15 cellular contexts compared by ENCODE assay signal in the genomic region with DNA sequence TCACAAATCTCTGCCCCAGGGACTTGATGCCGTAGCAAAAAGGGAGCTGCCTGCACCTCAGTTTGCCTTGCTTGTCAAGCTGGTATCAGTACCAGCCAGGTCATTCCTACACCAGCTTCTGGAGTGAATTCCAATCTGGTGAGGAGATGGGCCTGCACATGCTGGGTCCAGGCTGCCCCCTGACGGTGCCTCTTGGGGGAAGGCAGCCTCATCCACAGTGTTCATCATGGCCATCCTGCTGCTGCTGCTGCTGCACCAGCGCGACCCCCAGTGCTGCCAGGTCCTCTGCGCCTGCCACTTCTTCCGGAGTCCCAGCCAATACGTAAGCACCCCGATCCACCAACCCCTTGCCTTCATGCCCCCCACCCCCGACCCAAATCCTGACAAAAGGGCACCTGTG. TPM values are rescaled to one million over a fixed set of nuclear protein-coding genes. Genes with fewer than 3 reads are reported as not detected.
DNase-seq lines count a peak whose midpoint lies in the region; ATAC-seq and TF ChIP-seq lines count a peak whose summit lies in the region.
"Had no signal": no experiment of that assay in that cellular context is flagged by ENCODE, and none has a peak within 500 bp of the region (broad histone marks: within the 10 kb centered on the region; RNA-seq: fewer than 3 reads in every experiment).

No MANE protein-coding gene starts in this region.

- peaks cover 9% of the 10 kb centered on the region for H4K20me1 ChIP-seq in GM23338 (replicated peaks; ENCODE audit: insufficient read depth)

- peaks cover 28% of the 10 kb centered on the region for H3K36me3 Mint-ChIP-seq in GM23338 (ENCODE audit: low read depth)

- no peaks in the 10 kb centered on the region; the same call in 2 of the 3 replicates for H3K9me3 Mint-ChIP-seq in GM23338
- H3K9me3 Mint-ChIP-seq: dendritic cell treated with granulocyte-macrophage colony-stimulating factor and Interleukin-4, amounts not matched to agents 40 ng/mL and 50 ng/mL, for 4 days had no signal

- DNase-seq in GM23338 (ENCODE audit: low spot score) = peak; percentile 60
- peak; percentile 12 for DNase-seq in T1000 (lab: John Stamatoyannopoulos, UW)
- peak; percentile 41 for DNase-seq in fibroblast of pulmonary artery (ENCODE audit: low read depth)
- DNase-seq in posterior vena cava (ENCODE audit: low spot score) = peak; percentile 45
- DNase-seq in stimulated activated naive CD8-positive, alpha-beta T cell treated with anti-CD3 and anti-CD28 coated beads, Interleukin-15, Interleukin-2, amounts not matched to agents 100 U/mL and 50 U/mL, for 24 hours = no peak
- DNase-seq in GM19238 (ENCODE audit: insufficient read length, low spot score) = no peak
- no peak for DNase-seq in psoas muscle
- DNase-seq in NCI-H2227 (lab: John Stamatoyannopoulos, UW; ENCODE audit: unreplicated experiment) = no peak
- DNase-seq: activated CD4-positive, alpha-beta T cell treated with anti-CD3 and anti-CD28 coated beads, Interleukin-2, amount 50 U/mL, for 1 hour; DMS153; MG63; PC-3; trophoblast cell had no signal

- peaks cover 19% of the 10 kb centered on the region for H3K4me1 ChIP-seq in GM23338 (ENCODE audit: insufficient read depth)
- peaks cover 5% of the 10 kb centered on the region for H3K4me1 ChIP-seq in psoas muscle

- H3K9me2 ChIP-seq in GM23338 (ENCODE audit: insufficient read depth) = no peaks in the 10 kb centered on the region

- H3K27ac ChIP-seq in GM23338 (ENCODE audit: low read depth) (0 out of 2 replicates have a peak overlapping the region, but pooled peaks have one; percentile 59), psoas muscle (no peak overlapping the region)
- H3K27ac ChIP-seq: neutrophil had no signal

- H3K36me3 ChIP-seq in GM23338 (ENCODE audit: insufficient read depth) (peaks cover 16% of the 10 kb centered on the region; the same call in 1 of the 2 replicates), psoas muscle (ENCODE audit: insufficient read depth in 1 of 2, low read depth in 1 of 2) (peaks cover 0 to 64% of the 10 kb centered on the region in 2 donors)

- intact Hi-C loops in posterior vena cava (cut with DNase I) (no loop called here), psoas muscle (cut with DNase I) (loop anchor here in 1 of 2 donors (5.0 kb wide), 1 partner anchor 103 kb away; a partner anchor contains a TSS)

- H3K27me3 Mint-ChIP-seq in GM23338 (ENCODE audit: insufficient read depth, low read depth, poor library complexity) = peaks cover 12% of the 10 kb centered on the region
- H3K27me3 Mint-ChIP-seq: dendritic cell treated with granulocyte-macrophage colony-stimulating factor and Interleukin-4, amounts not matched to agents 40 ng/mL and 50 ng/mL, for 4 days had no signal

- no peaks in the 10 kb centered on the region for H3K27me3 ChIP-seq in GM23338 (ENCODE audit: insufficient read depth)
- H3K27me3 ChIP-seq in psoas muscle (ENCODE audit: insufficient read depth in 3 of 3, low read length in 2 of 3) = no peaks in the 10 kb centered on the region
- H3K27me3 ChIP-seq: MG63, neutrophil had no signal

- no peaks in the 10 kb centered on the region for H3K9me3 ChIP-seq in psoas muscle
- H3K9me3 ChIP-seq: MG63, neutrophil had no signal

- peak in 1 of 2 experiments; percentile 45; a peak in 3 of 4 replicates for TF ChIP-seq CTCF in GM23338 (conservative IDR thresholded peaks at IDR 0.05; ENCODE audit: low read depth in 2 of 2)
- TF ChIP-seq CTCF in fibroblast of pulmonary artery (IDR thresholded peaks at IDR 0.05; ENCODE audit: low read length, missing control alignments) = no peak
- no peak for TF ChIP-seq CTCF in psoas muscle (IDR thresholded peaks at IDR 0.05)

- peak overlapping the region; percentile 90 for H3K27ac Mint-ChIP-seq in GM23338
- H3K27ac Mint-ChIP-seq: dendritic cell treated with granulocyte-macrophage colony-stimulating factor and Interleukin-4, amounts not matched to agents 40 ng/mL and 50 ng/mL, for 4 days had no signal

- H3K4me3 ChIP-seq in GM23338 (no peak overlapping the region), fibroblast of pulmonary artery (replicated peaks; ENCODE audit: low read depth, low read length) (no peak overlapping the region), psoas muscle (no peak overlapping the region)
- H3K4me3 ChIP-seq: MG63 had no signal

- H3K4me1 Mint-ChIP-seq in GM23338 = peaks cover 35% of the 10 kb centered on the region

- WGBS in psoas muscle, 3 donors = 77 to 79% (median 79%) methylated on average over 9 of the region's 9 CpGs

- H2AFZ ChIP-seq in GM23338 = no peak overlapping the region

- ATAC-seq in GM23338 (peak; percentile 15), psoas muscle (no peak)
- no peak for ATAC-seq in stimulated activated naive CD8-positive, alpha-beta T cell treated with anti-CD3 and anti-CD28 coated beads, Interleukin-15, Interleukin-2, amounts not matched to agents 100 U/mL and 50 U/mL, for 24 hours
- ATAC-seq: PC-3 had no signal

- no peak overlapping the region for H3K4me3 Mint-ChIP-seq in GM23338
- H3K4me3 Mint-ChIP-seq: dendritic cell treated with granulocyte-macrophage colony-stimulating factor and Interleukin-4, amounts not matched to agents 40 ng/mL and 50 ng/mL, for 4 days had no signal

- H3K4me2 ChIP-seq in GM23338 = no peak overlapping the region

- no peaks in the 10 kb centered on the region for H3K79me2 ChIP-seq in GM23338 (replicated peaks; ENCODE audit: insufficient read depth)

- no peaks in the 10 kb centered on the region for H3F3A ChIP-seq in GM23338 (replicated peaks; ENCODE audit: low read depth)

TF ChIP-seq in GM23338, 12 proteins besides CTCF, POLR2A, EP300 and RAD21 (continues in another document):
- TF ChIP-seq EZH2phosphoT487 (IDR thresholded peaks at IDR 0.05; ENCODE audit: unreplicated experiment) (no peak), ZNF114 (CRISPR knock-in tag; IDR thresholded peaks at IDR 0.05) (no peak), NANOG (IDR thresholded peaks at IDR 0.05; ENCODE audit: borderline replicate concordance) (no peak), JUNB (IDR thresholded peaks at IDR 0.05; ENCODE audit: unreplicated experiment) (no peak), STAT1 (IDR thresholded peaks at IDR 0.05; ENCODE audit: unreplicated experiment) (no peak), EZH2 (IDR thresholded peaks at IDR 0.05; ENCODE audit: low read depth, unreplicated experiment) (no peak), POLR2AphosphoS5 (IDR thresholded peaks at IDR 0.05; ENCODE audit: low read depth) (no peak), CREB1 (CRISPR knock-in tag; IDR thresholded peaks at IDR 0.05; ENCODE audit: low read depth) (no peak), ZNF331 (CRISPR knock-in tag; IDR thresholded peaks at IDR 0.05; ENCODE audit: low read depth) (no peak)
- TF ChIP-seq, protein P1, sequence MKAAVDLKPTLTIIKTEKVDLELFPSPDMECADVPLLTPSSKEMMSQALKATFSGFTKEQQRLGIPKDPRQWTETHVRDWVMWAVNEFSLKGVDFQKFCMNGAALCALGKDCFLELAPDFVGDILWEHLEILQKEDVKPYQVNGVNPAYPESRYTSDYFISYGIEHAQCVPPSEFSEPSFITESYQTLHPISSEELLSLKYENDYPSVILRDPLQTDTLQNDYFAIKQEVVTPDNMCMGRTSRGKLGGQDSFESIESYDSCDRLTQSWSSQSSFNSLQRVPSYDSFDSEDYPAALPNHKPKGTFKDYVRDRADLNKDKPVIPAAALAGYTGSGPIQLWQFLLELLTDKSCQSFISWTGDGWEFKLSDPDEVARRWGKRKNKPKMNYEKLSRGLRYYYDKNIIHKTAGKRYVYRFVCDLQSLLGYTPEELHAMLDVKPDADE (IDR thresholded peaks at IDR 0.05) = no peak

RNA-seq across cellular contexts. Expression of a gene that starts 8.3 kb away (rescaled TPM):
- total RNA-seq in GM23338 (2014; rRNA removed; shearing (Covaris generic)) = 74.3 and 98.5 TPM in 2 replicates
- polyA plus RNA-seq in GM23338 (2016; fragmentation: Nextera tagmentation; extraction: Ambion mirVana) (226 and 227 TPM in 2 replicates), psoas muscle (100 to 1,000 TPM; 128 to 468 (median 281) TPM)
- total RNA-seq in posterior vena cava (10 to 100 TPM; 38.2 to 40.1 TPM), psoas muscle (100 to 1,000 TPM in 2 of 4 donors, 10 to 100 TPM in 2; 70.7 to 133 (median 95.3) TPM)

RNA-seq across cellular contexts. Expression of a gene that starts 8.3 kb away (rescaled TPM):
- total RNA-seq in GM23338 (2014; rRNA removed; shearing (Covaris generic)) = 5.9 and 15.9 TPM in 2 replicates
- 14.4 and 14.7 TPM in 2 replicates for polyA plus RNA-seq in GM23338 (2016; fragmentation: Nextera tagmentation; extraction: Ambion mirVana)
- total RNA-seq in posterior vena cava = 1 to 10 TPM in 1 of 2 donors, under 1 TPM in 1; 0.62 to 1.4 TPM
- under 1 TPM in 2 of 4 donors, not detected in 2; 0.15 to 0.32 TPM for total RNA-seq in psoas muscle
- polyA plus RNA-seq in psoas muscle = under 1 TPM; 0.06 to 0.39 (median 0.29) TPM

RNA-seq across cellular contexts. Expression of a gene that starts 18.8 kb away (rescaled TPM):
- 32.8 and 44.9 TPM in 2 replicates for total RNA-seq in GM23338 (2014; rRNA removed; shearing (Covaris generic))
- polyA plus RNA-seq in GM23338 (2016; fragmentation: Nextera tagmentation; extraction: Ambion mirVana) (14.0 and 14.2 TPM in 2 replicates), psoas muscle (1 to 10 TPM; 2.8 to 6.3 (median 3.2) TPM)
- total RNA-seq in posterior vena cava (10 to 100 TPM; 18.1 to 21.9 TPM), psoas muscle (1 to 10 TPM; 3.4 to 6.1 (median 4.3) TPM)

RNA-seq across cellular contexts. Expression of a gene that starts 32.6 kb away (rescaled TPM):
- total RNA-seq in GM23338 (2014; rRNA removed; shearing (Covaris generic)) = 109 and 124 TPM in 2 replicates
- polyA plus RNA-seq in GM23338 (2016; fragmentation: Nextera tagmentation; extraction: Ambion mirVana) = 46.4 and 47.1 TPM in 2 replicates
- total RNA-seq in posterior vena cava = 10 to 100 TPM; 66.1 to 93.6 TPM
- total RNA-seq in psoas muscle = 10 to 100 TPM; 15.9 to 53.9 (median 44.7) TPM
- polyA plus RNA-seq in psoas muscle = 100 to 1,000 TPM in 1 of 3 donors, 10 to 100 TPM in 2; 40.8 to 122 (median 90.2) TPM

Comparison
In these comparisons a context has a peak if more than half of its experiments do, and no peak if none do; other contexts are left out.
1. DNase-seq: peak in GM23338 (single experiment), T1000 (single experiment), fibroblast of pulmonary artery (single experiment) and posterior vena cava (single experiment); none in stimulated activated naive CD8-positive, alpha-beta T cell treated with anti-CD3 and anti-CD28 coated beads, Interleukin-15, Interleukin-2, amounts not matched to agents 100 U/mL and 50 U/mL, for 24 hours (single experiment), GM19238 (single experiment), psoas muscle (0 of 2) and NCI-H2227 (single experiment).